8 cellular contexts compared by ENCODE assay signal in the genomic region with DNA sequence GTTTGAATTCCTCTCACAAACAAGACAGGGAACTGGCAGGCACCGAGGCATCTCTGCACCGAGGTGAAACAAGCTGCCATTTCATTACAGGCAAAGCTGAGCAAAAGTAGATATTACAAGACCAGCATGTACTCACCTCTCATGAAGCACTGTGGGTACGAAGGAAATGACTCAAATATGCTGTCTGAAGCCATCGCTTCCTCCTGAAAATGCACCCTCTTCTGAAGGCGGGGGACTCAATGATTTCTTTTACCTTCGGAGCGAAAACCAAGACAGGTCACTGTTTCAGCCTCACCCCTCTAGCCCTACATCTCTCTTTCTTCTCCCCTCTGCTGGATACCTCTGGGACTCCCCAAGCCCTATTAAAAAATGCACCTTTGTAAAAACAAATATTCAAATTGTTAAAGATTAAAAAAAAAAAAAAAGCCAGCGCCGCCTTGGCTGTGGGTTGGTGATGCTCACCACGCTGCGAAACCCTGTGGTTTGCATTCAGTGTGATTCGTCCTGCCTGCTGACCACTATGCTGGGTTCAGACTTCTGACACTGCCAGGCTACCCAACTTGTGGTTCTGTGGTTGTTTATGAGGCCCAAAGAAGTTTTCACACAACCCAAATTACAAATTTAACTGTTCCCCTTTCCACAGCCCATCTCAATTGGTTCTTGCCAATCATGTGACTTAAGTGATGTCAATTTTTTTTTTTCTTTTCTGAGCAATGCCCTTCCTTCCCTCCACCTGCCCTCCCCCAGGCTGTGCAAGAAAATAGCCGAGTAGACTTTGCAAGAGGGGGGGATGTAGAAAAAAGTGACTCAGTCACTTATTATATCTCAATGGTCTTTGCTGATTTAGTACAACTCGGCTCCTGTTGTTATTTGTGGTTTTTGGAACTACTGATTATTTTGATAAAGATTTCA. TPM values are rescaled to one million over a fixed set of nuclear protein-coding genes. Genes with fewer than 3 reads are reported as not detected.
DNase-seq lines count a peak whose midpoint lies in the region; ATAC-seq and TF ChIP-seq lines count a peak whose summit lies in the region.

RUNX1 (minus strand) TSS at position 597 of the 912 bp plus-strand sequence.

- H3K36me3 ChIP-seq in GM23248 (ENCODE audit: low read depth) (no peaks in the 10 kb centered on the region), testis (ENCODE audit: low read depth, missing control alignments) (no peaks in the 10 kb centered on the region)

- H3K9me3 Mint-ChIP-seq in natural killer cell treated with Interleukin-12 subunit alpha and Interleukin-12 subunit beta and Interleukin-15 and Interleukin-18, amount 100 ng/mL, for 72 hours, result no peaks in the 10 kb centered on the region

- H3K4me1 Mint-ChIP-seq in natural killer cell treated with Interleukin-12 subunit alpha and Interleukin-12 subunit beta and Interleukin-15 and Interleukin-18, amount 100 ng/mL, for 72 hours (ENCODE audit: low read depth in 2 of 2), result peaks cover 78 to 80% of the 10 kb centered on the region in 2 donors

- H3K36me3 Mint-ChIP-seq in natural killer cell treated with Interleukin-12 subunit alpha and Interleukin-12 subunit beta and Interleukin-15 and Interleukin-18, amount 100 ng/mL, for 72 hours, result peaks cover 4% of the 10 kb centered on the region

- H3K4me2 ChIP-seq in GM23248 (ENCODE audit: unreplicated experiment), result peak within 1 kb of the TSS; percentile 71

- H3K9ac ChIP-seq in GM23248, result peak within 1 kb of the TSS; percentile 75

- H3K4me3 ChIP-seq in GM23248 (peak within 1 kb of the TSS; percentile 47), testis (peak within 1 kb of the TSS in 1 of 2 donors; percentile 13)

- H2AFZ ChIP-seq in GM23248, result peak within 1 kb of the TSS; percentile 30

- H3K4me3 Mint-ChIP-seq in natural killer cell treated with Interleukin-12 subunit alpha and Interleukin-12 subunit beta and Interleukin-15 and Interleukin-18, amount 100 ng/mL, for 72 hours, result peak within 1 kb of the TSS; percentile 98

- DNase-seq in ELR (ENCODE audit: low read depth), result peak; percentile 90
- DNase-seq in GM23248, result peak; percentile 70
- peak; percentile 100 for DNase-seq in LHCN-M2 (ENCODE audit: low read depth)
- peak; percentile 86 for DNase-seq in activated CD4-positive, alpha-beta T cell treated with anti-CD3 and anti-CD28 coated beads for 48 hours
- DNase-seq in effector CD4-positive, alpha-beta T cell, result peak; percentile 71
- DNase-seq in natural killer cell treated with Interleukin-12 subunit alpha and Interleukin-12 subunit beta and Interleukin-15 and Interleukin-18, amount 100 ng/mL, for 72 hours (ENCODE audit: low spot score), result peak; percentile 94
- peak; percentile 33 for DNase-seq in testis
- DNase-seq in NCI-H748 treated with DMSO at 0.1 percent for 48 hours (lab: John Stamatoyannopoulos, UW), result no peak

- H3K9me3 ChIP-seq in GM23248 (ENCODE audit: low read depth), result no peaks in the 10 kb centered on the region
- H3K9me3 ChIP-seq in testis, result no peaks in the 10 kb centered on the region

- no peaks in the 10 kb centered on the region; the same call in 1 of the 2 replicates for H3K79me2 ChIP-seq in GM23248 (ENCODE audit: insufficient read depth)

- no peaks in the 10 kb centered on the region for H4K20me1 ChIP-seq in GM23248 (ENCODE audit: insufficient read depth)

- peaks cover 51% of the 10 kb centered on the region for H3F3A ChIP-seq in GM23248 (ENCODE audit: insufficient read depth)

- TF ChIP-seq CTCF in testis (IDR thresholded peaks at IDR 0.05), result no peak

- in situ Hi-C loops in GM23248 (cut with MboI), result loop anchor here (10.0 to 25.0 kb wide), 2 partner anchors 154 to 788 kb away; no protein-coding TSS in a partner anchor

- peak within 1 kb of the TSS; percentile 91 for H3K27ac ChIP-seq in GM23248
- no peak within 1 kb of the TSS for H3K27ac ChIP-seq in testis

- 55 to 62% methylated on average over 14 of the region's 14 CpGs for WGBS in GM23248 (ENCODE audit: low coverage in 1 of 2, low lambda C conversion rate in 2 of 2, missing lambda C conversion rate in 2 of 2), 2 experiments
- 86 to 91% methylated on average over 14 of the region's 14 CpGs for WGBS in testis, 2 donors

- peak; percentile 77 to 82 for ATAC-seq in natural killer cell treated with Interleukin-12 subunit alpha and Interleukin-12 subunit beta and Interleukin-15 and Interleukin-18, amount 100 ng/mL, for 72 hours

- no peaks in the 10 kb centered on the region for H3K9me2 ChIP-seq in GM23248 (ENCODE audit: insufficient read depth)

- H3K4me1 ChIP-seq in GM23248 (ENCODE audit: insufficient read depth), result peaks cover 54% of the 10 kb centered on the region
- no peaks in the 10 kb centered on the region for H3K4me1 ChIP-seq in testis

- H3K27ac Mint-ChIP-seq in natural killer cell treated with Interleukin-12 subunit alpha and Interleukin-12 subunit beta and Interleukin-15 and Interleukin-18, amount 100 ng/mL, for 72 hours, result peak within 1 kb of the TSS; percentile 95

- H3K27me3 ChIP-seq in GM23248 (replicated peaks; ENCODE audit: insufficient read depth), result no peaks in the 10 kb centered on the region
- no peaks in the 10 kb centered on the region for H3K27me3 ChIP-seq in testis

- no peak for TF ChIP-seq POLR2A in testis (IDR thresholded peaks at IDR 0.05)

- no peaks in the 10 kb centered on the region for H3K27me3 Mint-ChIP-seq in natural killer cell treated with Interleukin-12 subunit alpha and Interleukin-12 subunit beta and Interleukin-15 and Interleukin-18, amount 100 ng/mL, for 72 hours

- intact Hi-C loops in testis (cut with DNase I; ENCODE audit: low total_unique reads), result no loop called here

RNA-seq across cellular contexts. Expression of gene RUNX1, which starts in this region (rescaled TPM):
- total RNA-seq in GM23248 (2014; rRNA removed; shearing (Covaris generic)), result 32.6 and 35.3 TPM in 2 replicates
- 21.3 and 23.1 TPM in 2 replicates for polyA plus RNA-seq in GM23248 (2016; fragmentation: Nextera tagmentation; extraction: Ambion mirVana)
- 31.2 and 43.9 TPM in 2 replicates for total RNA-seq in LHCN-M2 (2014; rRNA removed)
- 29.7 TPM for polyA plus RNA-seq in LHCN-M2 (2012)
- 100 to 1,000 TPM in 1 of 2 donors, 10 to 100 TPM in 1; 67.8 to 121 TPM for total RNA-seq in natural killer cell treated with Interleukin-12 subunit alpha and Interleukin-12 subunit beta and Interleukin-15 and Interleukin-18, amount 100 ng/mL, for 72 hours
- total RNA-seq in testis, result 10 to 100 TPM; 24.3 to 28.7 TPM
- 11.1 TPM for polyA plus RNA-seq in testis (ENCODE audit: insufficient read depth, low read depth, low replicate concordance)
